ENCODE assay signal across 9 cellular contexts in genomic region chr1:206816390-206817287, GRCh38. TPM values are rescaled to one million over a fixed set of nuclear protein-coding genes. Genes with fewer than 3 reads are reported as not detected.
DNase-seq lines count a peak whose midpoint lies in the region; ATAC-seq and TF ChIP-seq lines count a peak whose summit lies in the region.
"Had no signal": no experiment of that assay in that cellular context is flagged by ENCODE, and none has a peak within 500 bp of the region (broad histone marks: within the 10 kb centered on the region; RNA-seq: fewer than 3 reads in every experiment).

No MANE protein-coding gene starts in this region.

- no peaks in the 10 kb centered on the region for H3K27me3 ChIP-seq in KMS-11 (ENCODE audit: insufficient read depth, low read depth)
- no peaks in the 10 kb centered on the region for H3K27me3 ChIP-seq in smooth muscle cell (ENCODE audit: low read depth)

- peak overlapping the region; percentile 14; the same call in 1 of the 2 replicates for H3K9ac ChIP-seq in KMS-11
- H3K9ac ChIP-seq in smooth muscle cell (ENCODE audit: low read depth): no peak overlapping the region

- peak; percentile 85 for ATAC-seq in GM21381 (IDR thresholded peaks at IDR 0.05; ENCODE audit: unreplicated experiment)

- H3K4me3 ChIP-seq in GM12864 (ENCODE audit: low read depth, low read length) (no peak overlapping the region), KMS-11 (IDR thresholded peaks at IDR 0.05; ENCODE audit: insufficient read depth, low read depth, low read length) (peak overlapping the region; percentile 53), fibroblast of mammary gland (ENCODE audit: control insufficient read depth, low read depth, low read length) (no peak overlapping the region), smooth muscle cell (no peak overlapping the region)

- H3K4me2 ChIP-seq in KMS-11 (peak overlapping the region; percentile 65), smooth muscle cell (no peak overlapping the region)

- WGBS in smooth muscle cell (ENCODE audit: low lambda C conversion rate): 68% methylated on average over 4 of the region's 4 CpGs

- H3K79me2 ChIP-seq in KMS-11 (ENCODE audit: insufficient read depth, low read depth): no peaks in the 10 kb centered on the region
- no peaks in the 10 kb centered on the region for H3K79me2 ChIP-seq in smooth muscle cell (ENCODE audit: low read depth)

- peaks cover 56% of the 10 kb centered on the region for H3K4me1 ChIP-seq in KMS-11 (ENCODE audit: low read depth, poor library complexity, severe bottlenecking)
- H3K4me1 ChIP-seq in smooth muscle cell (ENCODE audit: low read depth): no peaks in the 10 kb centered on the region

- H2AFZ ChIP-seq in KMS-11 (ENCODE audit: low read depth): peak overlapping the region; percentile 51
- H2AFZ ChIP-seq in smooth muscle cell (ENCODE audit: low read depth): no peak overlapping the region

- H3K27ac ChIP-seq in KMS-11 (peak overlapping the region; percentile 76), smooth muscle cell (ENCODE audit: low read depth) (no peak overlapping the region)

- TF ChIP-seq CTCF in GM12864 (IDR thresholded peaks at IDR 0.05; ENCODE audit: low read depth, low read length, missing control alignments): no peak
- TF ChIP-seq CTCF in KMS-11 (conservative IDR thresholded peaks at IDR 0.05; ENCODE audit: low read depth, low read length): no peak
- TF ChIP-seq CTCF in fibroblast of mammary gland (conservative IDR thresholded peaks at IDR 0.05; ENCODE audit: control insufficient read depth, insufficient read depth, low read depth, low read length): no peak
- no peak for TF ChIP-seq CTCF in smooth muscle cell (IDR thresholded peaks at IDR 0.05; ENCODE audit: borderline replicate concordance, insufficient read depth, poor library complexity, severe bottlenecking)

- H3K36me3 ChIP-seq in KMS-11 (ENCODE audit: insufficient read depth): no peaks in the 10 kb centered on the region
- H3K36me3 ChIP-seq in smooth muscle cell (ENCODE audit: low read depth): no peaks in the 10 kb centered on the region

- peak; percentile 74 for DNase-seq in GM12864 (ENCODE audit: low read depth)
- peak; percentile 60 for DNase-seq in fibroblast of mammary gland (ENCODE audit: low read depth)
- no peak for DNase-seq in cortex of kidney (lab: John Stamatoyannopoulos, UW)
- no peak for DNase-seq in smooth muscle cell (lab: John Stamatoyannopoulos, UW; ENCODE audit: unreplicated experiment)
- no peak for DNase-seq in SK-N-DZ (ENCODE audit: low spot score)
- no peak for DNase-seq in RKO (ENCODE audit: low spot score)
- DNase-seq: NCI-H446 had no signal

- H4K20me1 ChIP-seq in KMS-11 (ENCODE audit: insufficient read depth): no peaks in the 10 kb centered on the region
- H4K20me1 ChIP-seq in smooth muscle cell (ENCODE audit: low read depth): no peaks in the 10 kb centered on the region

- no peaks in the 10 kb centered on the region for H3F3A ChIP-seq in smooth muscle cell (ENCODE audit: low read depth)

- no peaks in the 10 kb centered on the region for H3K9me3 ChIP-seq in smooth muscle cell (replicated peaks; ENCODE audit: low read depth)

RNA-seq across cellular contexts. Expression of gene IL10, which starts 44.3 kb away (rescaled TPM):
- 0.36 and 2.2 TPM in 2 replicates for total RNA-seq in smooth muscle cell
- 1.2 and 2.8 TPM in 2 replicates for polyA plus RNA-seq in smooth muscle cell
- polyA plus RNA-seq in SK-N-DZ (2014; cell fraction: cytosol; rRNA removed): not detected in 2 replicates
- not detected in 2 replicates for polyA plus RNA-seq in SK-N-DZ (2014; cell fraction: nucleus; rRNA removed)

RNA-seq across cellular contexts. Expression of gene IL19, which starts 46.1 kb away (rescaled TPM):
- not detected in 2 replicates for total RNA-seq in smooth muscle cell
- polyA plus RNA-seq in smooth muscle cell: 0.35 and 0.52 TPM in 2 replicates
- not detected in 2 replicates for polyA plus RNA-seq in SK-N-DZ (2014; cell fraction: cytosol; rRNA removed)
- polyA plus RNA-seq in SK-N-DZ (2014; cell fraction: nucleus; rRNA removed): not detected in 2 replicates

RNA-seq across cellular contexts. Expression of gene IL20, which starts 48.8 kb away (rescaled TPM):
- not detected in 2 replicates for total RNA-seq in smooth muscle cell
- 1.6 TPM in 1 of 2 replicates, not detected in the other for polyA plus RNA-seq in smooth muscle cell
- not detected in 2 replicates for polyA plus RNA-seq in SK-N-DZ (2014; cell fraction: cytosol; rRNA removed)
- polyA plus RNA-seq in SK-N-DZ (2014; cell fraction: nucleus; rRNA removed): not detected in 2 replicates

Comparison
In these comparisons a context has a peak if more than half of its experiments do, and no peak if none do; other contexts are left out.
1. DNase-seq: peak in GM12864 (single experiment) and fibroblast of mammary gland (single experiment); none in cortex of kidney (single experiment), smooth muscle cell (single experiment), SK-N-DZ (single experiment) and RKO (single experiment).